In the genomic region with DNA sequence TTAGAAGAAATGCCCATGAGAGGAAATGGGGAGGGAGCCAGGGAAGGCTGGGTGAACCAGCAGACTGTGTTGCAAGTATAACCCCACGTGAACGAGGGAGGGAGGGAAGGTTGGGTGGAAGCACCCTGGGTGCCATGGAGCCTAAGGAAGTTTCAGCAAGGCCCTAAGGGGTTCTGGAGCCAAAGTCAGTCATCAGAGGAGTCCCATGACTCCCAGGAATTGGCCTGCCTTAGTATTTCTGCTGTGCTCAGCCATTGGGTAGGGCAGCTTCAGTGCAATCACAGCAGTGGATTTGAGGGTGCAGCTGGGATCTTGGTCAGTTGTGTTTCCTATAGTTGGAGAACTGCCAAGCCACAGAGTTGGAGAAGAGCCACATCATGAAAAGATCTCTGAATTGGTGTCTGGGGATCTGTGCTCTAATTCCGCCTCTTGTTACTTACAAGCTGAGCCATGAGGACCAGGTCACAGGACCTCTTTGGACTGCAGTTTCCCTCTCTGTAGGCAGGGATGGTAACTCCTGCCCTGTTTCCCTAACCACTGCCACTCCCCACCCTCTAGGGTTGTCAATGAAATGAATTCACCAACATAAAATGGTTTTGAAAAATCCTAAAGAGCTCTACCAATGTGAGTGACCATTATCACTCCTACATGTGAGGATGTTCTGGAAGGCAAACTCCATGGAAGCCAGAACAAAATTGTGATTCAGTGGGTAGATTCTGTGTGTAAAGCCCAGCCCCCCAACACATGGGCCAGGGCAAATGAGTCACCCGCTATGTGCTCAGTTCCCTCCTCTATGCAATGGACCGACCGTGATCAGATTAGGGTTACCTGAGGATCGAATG, we compare ENCODE assay signal across 11 cellular contexts.
DNase-seq lines count a peak whose midpoint lies in the region; ATAC-seq and TF ChIP-seq lines count a peak whose summit lies in the region.
"Had no signal": no experiment of that assay in that cellular context is flagged by ENCODE, and none has a peak within 500 bp of the region (broad histone marks: within the 10 kb centered on the region; RNA-seq: fewer than 3 reads in every experiment).

No MANE protein-coding gene starts in this region.

- H3K27ac ChIP-seq in PC-9 (no peak overlapping the region), psoas muscle (no peak overlapping the region)
- H3K27ac ChIP-seq: dorsolateral prefrontal cortex had no signal

- H3K79me2 ChIP-seq in PC-9 (ENCODE audit: low read depth) = no peaks in the 10 kb centered on the region

- H2AFZ ChIP-seq in PC-9 = no peak overlapping the region

- no peaks in the 10 kb centered on the region for H3K4me1 Mint-ChIP-seq in activated T-helper 2 cell treated with anti-CD3 and anti-CD28 coated beads, Interferon-gamma antibody, Interleukin-2, Interleukin-4, amounts not matched to agents 10 μg/mL and 5 μg/mL and 100 μg/mL, durations not matched to agents 14 hours and 24 hours and 36 hours (ENCODE audit: low read depth)

- WGBS in psoas muscle, 3 donors = 57 to 67% (median 62%) methylated on average over 7 of the region's 7 CpGs

- peak; percentile 68 for DNase-seq in Daoy (ENCODE audit: low read depth)
- DNase-seq in PC-9 = peak; percentile 71 to 73
- DNase-seq in fibroblast of the conjunctiva (ENCODE audit: low read depth) = peak; percentile 30
- DNase-seq in psoas muscle = peak in 1 of 2 donors; percentile 68
- DNase-seq in activated T-helper 2 cell treated with anti-CD3 and anti-CD28 coated beads, Interferon-gamma antibody, Interleukin-2, Interleukin-4, amounts not matched to agents 10 μg/mL and 5 μg/mL and 100 μg/mL, durations not matched to agents 14 hours and 24 hours and 36 hours (ENCODE audit: low spot score) = no peak
- no peak for DNase-seq in NOMO-1 (lab: John Stamatoyannopoulos, UW; ENCODE audit: unreplicated experiment in 2 of 2)
- DNase-seq in GM19238 (ENCODE audit: insufficient read length, low spot score) = no peak
- DNase-seq: NCI-H2081 had no signal

- no peaks in the 10 kb centered on the region for H3K27me3 Mint-ChIP-seq in activated T-helper 2 cell treated with anti-CD3 and anti-CD28 coated beads, Interferon-gamma antibody, Interleukin-2, Interleukin-4, amounts not matched to agents 10 μg/mL and 5 μg/mL and 100 μg/mL, durations not matched to agents 14 hours and 24 hours and 36 hours (ENCODE audit: low read depth)

- H3K36me3 Mint-ChIP-seq in activated T-helper 2 cell treated with anti-CD3 and anti-CD28 coated beads, Interferon-gamma antibody, Interleukin-2, Interleukin-4, amounts not matched to agents 10 μg/mL and 5 μg/mL and 100 μg/mL, durations not matched to agents 14 hours and 24 hours and 36 hours (ENCODE audit: low read depth) = no peaks in the 10 kb centered on the region

- no TSS peak for BruUV-seq in PC-9 (replicated peaks; lab: Mats Ljungman, UMichigan)

- H3K36me3 ChIP-seq in PC-9 (ENCODE audit: low read depth) (no peaks in the 10 kb centered on the region), psoas muscle (ENCODE audit: insufficient read depth in 1 of 2, low read depth in 1 of 2) (no peaks in the 10 kb centered on the region)

- H3K27ac Mint-ChIP-seq in activated T-helper 2 cell treated with anti-CD3 and anti-CD28 coated beads, Interferon-gamma antibody, Interleukin-2, Interleukin-4, amounts not matched to agents 10 μg/mL and 5 μg/mL and 100 μg/mL, durations not matched to agents 14 hours and 24 hours and 36 hours = no peak overlapping the region

- H3K4me3 ChIP-seq in PC-9 (no peak overlapping the region), psoas muscle (no peak overlapping the region)
- H3K4me3 ChIP-seq: dorsolateral prefrontal cortex had no signal

- H3K9me2 ChIP-seq in PC-9 (ENCODE audit: insufficient read depth) = no peaks in the 10 kb centered on the region

- H3K4me1 ChIP-seq in PC-9 (replicated peaks; ENCODE audit: insufficient read depth) = peaks cover 14% of the 10 kb centered on the region; the same call in 1 of the 2 replicates
- H3K4me1 ChIP-seq in psoas muscle = no peaks in the 10 kb centered on the region

- ATAC-seq in psoas muscle (peak; percentile 40 to 64 (median 50)), HG03175 (IDR thresholded peaks at IDR 0.05; ENCODE audit: unreplicated experiment) (no peak)

- TF ChIP-seq CTCF in PC-9 (conservative IDR thresholded peaks at IDR 0.05) (no peak), psoas muscle (IDR thresholded peaks at IDR 0.05) (no peak)

- H3K4me3 Mint-ChIP-seq in activated T-helper 2 cell treated with anti-CD3 and anti-CD28 coated beads, Interferon-gamma antibody, Interleukin-2, Interleukin-4, amounts not matched to agents 10 μg/mL and 5 μg/mL and 100 μg/mL, durations not matched to agents 14 hours and 24 hours and 36 hours (ENCODE audit: low read depth) = no peak overlapping the region
- H3K4me3 Mint-ChIP-seq: neural crest cell had no signal

- no peak overlapping the region for H3K4me2 ChIP-seq in PC-9

- H3K27me3 ChIP-seq in PC-9 (ENCODE audit: insufficient read depth, low read depth) (peaks cover 35% of the 10 kb centered on the region), psoas muscle (ENCODE audit: insufficient read depth in 3 of 3, low read length in 2 of 3) (peaks cover 0 to 11% (median 0%) of the 10 kb centered on the region in 3 donors)

- H4K20me1 ChIP-seq in PC-9 (ENCODE audit: insufficient read depth) = no peaks in the 10 kb centered on the region

- H3K9me3 Mint-ChIP-seq in activated T-helper 2 cell treated with anti-CD3 and anti-CD28 coated beads, Interferon-gamma antibody, Interleukin-2, Interleukin-4, amounts not matched to agents 10 μg/mL and 5 μg/mL and 100 μg/mL, durations not matched to agents 14 hours and 24 hours and 36 hours = no peaks in the 10 kb centered on the region
- H3K9me3 Mint-ChIP-seq: neural crest cell had no signal

- POLR2A ChIA-PET in PC-9 (lab: Charles Lee; ENCODE audit: unreplicated experiment) = no interaction called here

- intact Hi-C loops in PC-9 (cut with micrococcal nuclease; ENCODE audit: unreplicated experiment) (no loop called here), psoas muscle (cut with DNase I) (no loop called here)
- intact Hi-C loops in activated T-helper 2 cell treated with anti-CD3 and anti-CD28 coated beads, Interferon-gamma antibody, Interleukin-2, Interleukin-4, amounts not matched to agents 10 μg/mL and 5 μg/mL and 100 μg/mL, durations not matched to agents 14 hours and 24 hours and 36 hours (cut with micrococcal nuclease) = no loop called here

- peaks cover 7% of the 10 kb centered on the region; the same call in 1 of the 2 replicates for H3F3A ChIP-seq in PC-9 (ENCODE audit: insufficient read depth, low read depth)

- CTCF ChIA-PET in PC-9 (lab: Charles Lee) = interaction anchor here (0.6 kb wide), 1 partner anchor 137 kb away, joined by 7 read pairs; no protein-coding TSS in a partner anchor

- H3K9me3 ChIP-seq in PC-9 (ENCODE audit: insufficient read depth, low read depth) = no peaks in the 10 kb centered on the region
- no peaks in the 10 kb centered on the region for H3K9me3 ChIP-seq in psoas muscle

Comparison
In these comparisons a context has a peak if more than half of its experiments do, and no peak if none do; other contexts are left out.
1. DNase-seq: peak in Daoy (single experiment), PC-9 (2 of 2) and fibroblast of the conjunctiva (single experiment); none in activated T-helper 2 cell treated with anti-CD3 and anti-CD28 coated beads, Interferon-gamma antibody, Interleukin-2, Interleukin-4, amounts not matched to agents 10 μg/mL and 5 μg/mL and 100 μg/mL, durations not matched to agents 14 hours and 24 hours and 36 hours (single experiment), NOMO-1 (0 of 2) and GM19238 (single experiment).